19 cellular contexts compared by ENCODE assay signal in the genomic region with DNA sequence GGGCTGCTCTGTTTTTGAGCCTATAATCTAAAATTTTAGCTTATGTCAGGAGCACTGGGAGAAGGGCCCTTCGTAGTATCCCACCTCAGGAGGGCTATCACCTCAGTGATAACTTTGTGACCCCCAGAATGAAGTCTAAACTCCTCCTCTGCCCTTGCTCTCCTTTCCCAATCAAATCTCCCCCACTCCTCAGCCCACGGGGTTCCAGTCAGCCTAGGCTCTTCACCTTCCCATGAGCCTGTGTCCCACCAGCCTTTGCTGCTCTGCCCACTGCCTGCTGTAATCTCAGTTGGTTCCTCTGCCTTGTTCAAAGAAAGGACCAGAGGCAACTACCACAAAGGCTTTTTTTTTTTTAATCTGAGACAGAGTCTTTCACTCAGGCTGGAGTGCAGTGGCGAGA. TPM values are rescaled to one million over a fixed set of nuclear protein-coding genes. Genes with fewer than 3 reads are reported as not detected.
DNase-seq lines count a peak whose midpoint lies in the region; ATAC-seq and TF ChIP-seq lines count a peak whose summit lies in the region.
"Had no signal": no experiment of that assay in that cellular context is flagged by ENCODE, and none has a peak within 500 bp of the region (broad histone marks: within the 10 kb centered on the region; RNA-seq: fewer than 3 reads in every experiment).

No MANE protein-coding gene starts in this region.

- H3K4me1 ChIP-seq in heart left ventricle (peaks cover 0 to 22% (median 9%) of the 10 kb centered on the region in 12 donors), lung (ENCODE audit: control insufficient read depth in 2 of 2, insufficient read depth in 2 of 2, low read length in 2 of 2) (peaks cover 0 to 4% of the 10 kb centered on the region in 2 donors), subcutaneous abdominal adipose tissue (ENCODE audit: control insufficient read depth in 5 of 5, insufficient read depth in 5 of 5, low read length in 5 of 5) (peaks cover 0 to 16% (median 11%) of the 10 kb centered on the region in 5 donors)
- H3K4me1 ChIP-seq: A549, breast epithelium, HAP-1 had no signal

- no peaks in the 10 kb centered on the region for H3K27me3 Mint-ChIP-seq in activated naive CD8-positive, alpha-beta T cell treated with anti-CD3 and anti-CD28 coated beads for 36 hours
- H3K27me3 Mint-ChIP-seq: activated T-helper 17 cell treated with anti-CD3 and anti-CD28 coated beads, Interleukin-2, amount 50 U/mL, for 72 hours had no signal

- H3K27me3 ChIP-seq in heart left ventricle (no peaks in the 10 kb centered on the region), lung (ENCODE audit: control insufficient read depth, insufficient read depth) (no peaks in the 10 kb centered on the region), subcutaneous abdominal adipose tissue (ENCODE audit: control insufficient read depth in 5 of 5, insufficient read depth in 4 of 5, low read length in 5 of 5) (no peaks in the 10 kb centered on the region)
- H3K27me3 ChIP-seq: breast epithelium had no signal

- 71 to 88% (median 75%) methylated on average over 3 of the region's 3 CpGs for WGBS in heart left ventricle, 4 donors
- WGBS in lung, 2 donors = 61 to 64% methylated on average over 3 of the region's 3 CpGs

- ATAC-seq in heart left ventricle = no peak
- no peak for ATAC-seq in Right ventricle myocardium superior (ENCODE audit: poor library complexity)
- ATAC-seq in lung (ENCODE audit: insufficient read depth, low FRiP score) = no peak
- no peak for ATAC-seq in GM18907 (IDR thresholded peaks at IDR 0.05; ENCODE audit: unreplicated experiment)
- ATAC-seq: A549; activated T-helper 17 cell treated with anti-CD3 and anti-CD28 coated beads, Interleukin-2, amount 50 U/mL, for 72 hours; left colon had no signal

- peaks cover 48% of the 10 kb centered on the region for H3K36me3 Mint-ChIP-seq in activated naive CD8-positive, alpha-beta T cell treated with anti-CD3 and anti-CD28 coated beads for 36 hours

- H3K9me3 ChIP-seq in heart left ventricle = peaks cover 0 to 5% (median 0%) of the 10 kb centered on the region in 12 donors
- H3K9me3 ChIP-seq in lung (ENCODE audit: control insufficient read depth in 2 of 2, insufficient read depth in 1 of 2, low read length in 1 of 2) = no peaks in the 10 kb centered on the region
- peaks cover 0 to 2% (median 0%) of the 10 kb centered on the region in 5 donors for H3K9me3 ChIP-seq in subcutaneous abdominal adipose tissue (ENCODE audit: control insufficient read depth in 5 of 5, low read length in 5 of 5)
- H3K9me3 ChIP-seq: breast epithelium, HAP-1 had no signal

- H3K27ac ChIP-seq in heart left ventricle (peak overlapping the region; percentile 43 to 88 (median 67)), lung (ENCODE audit: low read depth in 1 of 2, low read length in 1 of 2) (peak overlapping the region; percentile 46 to 81), subcutaneous abdominal adipose tissue (ENCODE audit: low read depth, low read length) (peak overlapping the region; percentile 76)
- H3K27ac ChIP-seq: A549, PC-9 had no signal

- peaks cover 0 to 48% (median 28%) of the 10 kb centered on the region in 9 donors for H3K36me3 ChIP-seq in heart left ventricle
- peaks cover 0 to 24% of the 10 kb centered on the region in 2 donors for H3K36me3 ChIP-seq in lung (ENCODE audit: control insufficient read depth in 2 of 2, insufficient read depth in 2 of 2, low read length in 2 of 2)
- H3K36me3 ChIP-seq in subcutaneous abdominal adipose tissue (ENCODE audit: control insufficient read depth in 5 of 5, insufficient read depth in 5 of 5, low read length in 5 of 5) = peaks cover 0 to 53% (median 44%) of the 10 kb centered on the region in 5 donors
- H3K36me3 ChIP-seq: breast epithelium had no signal

- H3K4me1 Mint-ChIP-seq in activated naive CD8-positive, alpha-beta T cell treated with anti-CD3 and anti-CD28 coated beads for 36 hours = peaks cover 18% of the 10 kb centered on the region

- H3K9me3 Mint-ChIP-seq in activated naive CD8-positive, alpha-beta T cell treated with anti-CD3 and anti-CD28 coated beads for 36 hours = peaks cover 2% of the 10 kb centered on the region
- H3K9me3 Mint-ChIP-seq: activated T-helper 17 cell treated with anti-CD3 and anti-CD28 coated beads, Interleukin-2, amount 50 U/mL, for 72 hours; dendritic cell treated with granulocyte-macrophage colony-stimulating factor and Interleukin-4, amounts not matched to agents 40 ng/mL and 50 ng/mL, for 4 days had no signal

- intact Hi-C loops in heart left ventricle (cut with DNase I) (no loop called here), Right ventricle myocardium superior (cut with DNase I) (no loop called here)

- no peak overlapping the region for H3K9ac ChIP-seq in subcutaneous abdominal adipose tissue (ENCODE audit: low read length in 5 of 5)

- DNase-seq in heart left ventricle = no peak
- no peak for DNase-seq in Right ventricle myocardium superior
- DNase-seq in activated naive CD8-positive, alpha-beta T cell treated with anti-CD3 and anti-CD28 coated beads for 36 hours = no peak
- DNase-seq in lung (ENCODE audit: low spot score) = no peak
- DNase-seq in NCI-H1092 treated with DMSO at 0.1 percent for 48 hours (lab: John Stamatoyannopoulos, UW) = no peak
- DNase-seq in NCI-H1092 (lab: John Stamatoyannopoulos, UW) = no peak
- DNase-seq: DMS 273 treated with DMSO at 0.1 percent for 48 hours, left colon, NCI-H146, NCI-H2171 treated with DMSO at 0.1 percent for 48 hours, NCI-H748 treated with DMSO at 0.1 percent for 48 hours, PC-9 had no signal

- TF ChIP-seq CTCF in heart left ventricle (IDR thresholded peaks at IDR 0.05) (no peak), lung (IDR thresholded peaks at IDR 0.05; ENCODE audit: control extremely low read depth, extremely low read depth) (no peak)

- peak overlapping the region; percentile 84 for H3K27ac Mint-ChIP-seq in activated naive CD8-positive, alpha-beta T cell treated with anti-CD3 and anti-CD28 coated beads for 36 hours
- H3K27ac Mint-ChIP-seq: activated T-helper 17 cell treated with anti-CD3 and anti-CD28 coated beads, Interleukin-2, amount 50 U/mL, for 72 hours had no signal

- TF ChIP-seq POLR2A in heart left ventricle (IDR thresholded peaks at IDR 0.05) = no peak

- no peak overlapping the region for H3K4me3 ChIP-seq in heart left ventricle
- no peak overlapping the region for H3K4me3 ChIP-seq in lung
- no peak overlapping the region for H3K4me3 ChIP-seq in subcutaneous abdominal adipose tissue (ENCODE audit: low read depth in 1 of 5, low read length in 5 of 5)
- H3K4me3 ChIP-seq: A549, HAP-1, PC-9 had no signal

- no peak overlapping the region for H3K4me3 Mint-ChIP-seq in activated naive CD8-positive, alpha-beta T cell treated with anti-CD3 and anti-CD28 coated beads for 36 hours

RNA-seq across cellular contexts. Expression of a gene that starts 10.7 kb away (rescaled TPM):
- total RNA-seq in heart left ventricle (10 to 100 TPM; 12.3 to 60.7 (median 23.3) TPM), Right ventricle myocardium superior (24.2 TPM), lung (10 to 100 TPM; 36.5 to 38.3 TPM)
- polyA plus RNA-seq in heart left ventricle (10 to 100 TPM; 13.2 to 28.1 TPM), lung (10 to 100 TPM; 18.7 to 24.1 TPM)
- 100 to 1,000 TPM; 100 to 106 TPM for total RNA-seq in activated naive CD8-positive, alpha-beta T cell treated with anti-CD3 and anti-CD28 coated beads for 36 hours

RNA-seq across cellular contexts. Expression of a gene that starts 16.1 kb away (rescaled TPM):
- total RNA-seq in heart left ventricle = 1 to 10 TPM in 8 of 9 donors, under 1 TPM in 1; 0.82 to 5.0 (median 1.8) TPM
- 1 to 10 TPM; 1.4 to 1.5 TPM for polyA plus RNA-seq in heart left ventricle
- total RNA-seq in Right ventricle myocardium superior = 0.59 TPM
- total RNA-seq in activated naive CD8-positive, alpha-beta T cell treated with anti-CD3 and anti-CD28 coated beads for 36 hours = 10 to 100 TPM; 21.5 to 21.8 TPM
- total RNA-seq in lung = 1 to 10 TPM; 2.9 to 7.2 TPM
- polyA plus RNA-seq in lung = 1 to 10 TPM; 1.9 to 5.0 TPM

RNA-seq across cellular contexts. Expression of a gene that starts 34.7 kb away (rescaled TPM):
- 100 to 1,000 TPM in 1 of 9 donors, 10 to 100 TPM in 8; 36.3 to 124 (median 49.4) TPM for total RNA-seq in heart left ventricle
- 10 to 100 TPM; 89.9 to 95.1 TPM for polyA plus RNA-seq in heart left ventricle
- 37.0 TPM for total RNA-seq in Right ventricle myocardium superior
- 10 to 100 TPM; 38.5 to 41.9 TPM for total RNA-seq in activated naive CD8-positive, alpha-beta T cell treated with anti-CD3 and anti-CD28 coated beads for 36 hours
- total RNA-seq in lung = 100 to 1,000 TPM in 1 of 2 donors, 10 to 100 TPM in 1; 49.2 to 124 TPM
- polyA plus RNA-seq in lung = 100 to 1,000 TPM in 1 of 2 donors, 10 to 100 TPM in 1; 65.5 to 102 TPM

RNA-seq across cellular contexts. Expression of a gene that starts 36.2 kb away (rescaled TPM):
- 10 to 100 TPM; 12.8 to 33.2 (median 17.3) TPM for total RNA-seq in heart left ventricle
- polyA plus RNA-seq in heart left ventricle = 10 to 100 TPM in 1 of 2 donors, 1 to 10 TPM in 1; 6.8 to 29.5 TPM
- 16.0 TPM for total RNA-seq in Right ventricle myocardium superior
- total RNA-seq in activated naive CD8-positive, alpha-beta T cell treated with anti-CD3 and anti-CD28 coated beads for 36 hours = 100 to 1,000 TPM; 113 to 115 TPM
- total RNA-seq in lung = 10 to 100 TPM; 22.4 to 58.1 TPM
- polyA plus RNA-seq in lung = 10 to 100 TPM; 20.7 to 68.0 TPM

RNA-seq across cellular contexts. Expression of a gene that starts 46.9 kb away (rescaled TPM):
- total RNA-seq in heart left ventricle (10 to 100 TPM in 1 of 9 donors, 1 to 10 TPM in 7, under 1 TPM in 1; 0.77 to 23.8 (median 2.7) TPM), Right ventricle myocardium superior (4.2 TPM), lung (10 to 100 TPM; 15.6 to 73.5 TPM)
- polyA plus RNA-seq in heart left ventricle (1 to 10 TPM; 1.1 to 3.0 TPM), lung (100 to 1,000 TPM in 1 of 2 donors, 10 to 100 TPM in 1; 22.0 to 146 TPM)
- total RNA-seq in activated naive CD8-positive, alpha-beta T cell treated with anti-CD3 and anti-CD28 coated beads for 36 hours = 1 to 10 TPM; 8.2 to 8.6 TPM
